ENCODE assay signal across 8 cellular contexts in the genomic region with DNA sequence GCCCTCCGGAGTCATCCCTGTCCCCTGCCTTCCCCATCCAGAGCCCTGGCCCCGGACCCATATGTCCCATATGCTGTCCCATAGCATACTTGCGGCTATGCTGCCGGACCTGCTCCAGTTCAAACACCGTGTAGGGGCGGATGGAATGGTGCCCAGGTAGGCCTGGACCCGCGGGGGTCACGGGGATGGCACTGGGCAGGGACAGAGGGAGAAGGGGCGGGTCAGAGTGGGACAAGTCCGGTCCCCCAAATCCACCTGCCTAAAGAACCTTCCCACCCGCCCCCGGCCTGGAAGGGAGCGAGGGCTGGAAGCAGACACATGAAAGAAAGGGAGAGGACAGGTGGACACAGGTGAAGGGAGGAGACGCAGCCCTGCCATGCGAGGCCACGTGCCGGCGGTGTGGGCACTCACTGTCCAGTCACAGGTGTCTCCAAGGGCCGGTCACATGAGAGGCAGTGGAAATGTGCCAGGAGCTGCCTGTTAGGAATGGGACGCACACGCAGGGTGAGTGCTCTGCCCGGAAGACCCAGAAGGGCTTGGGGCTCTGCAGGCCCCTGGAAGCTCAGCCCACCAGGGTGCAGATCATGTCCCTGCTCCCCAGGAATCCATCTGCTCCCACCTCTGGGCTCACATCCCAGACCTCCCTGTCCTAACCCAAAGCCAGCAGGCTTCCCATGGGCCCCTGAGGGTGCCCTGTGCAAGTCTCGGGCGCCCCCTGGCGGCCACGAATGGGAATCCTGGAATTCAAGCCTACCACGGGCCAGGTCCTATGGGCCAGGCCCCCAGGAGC. TPM values are rescaled to one million over a fixed set of nuclear protein-coding genes. Genes with fewer than 3 reads are reported as not detected.
DNase-seq lines count a peak whose midpoint lies in the region; ATAC-seq lines count a peak whose summit lies in the region.

No MANE protein-coding gene starts in this region.

- ATAC-seq in HG02885 (IDR thresholded peaks at IDR 0.05; ENCODE audit: poor library complexity, unreplicated experiment) (peak; percentile 66), left colon (peak; percentile 87), HG03280 (IDR thresholded peaks at IDR 0.05; ENCODE audit: unreplicated experiment) (no peak)

- DNase-seq in DMS 273 (lab: John Stamatoyannopoulos, UW; ENCODE audit: unreplicated experiment) = peak; percentile 94
- peak; percentile 78 to 93 for DNase-seq in NCI-H524 (lab: John Stamatoyannopoulos, UW)
- peak; percentile 80 for DNase-seq in activated CD4-positive, alpha-beta T cell treated with anti-CD3 and anti-CD28 coated beads for 1 hour
- DNase-seq in central memory CD4-positive, alpha-beta T cell = peak; percentile 77
- DNase-seq in left colon = peak; percentile 78 to 92
- DNase-seq in stimulated activated CD4-positive, alpha-beta T cell treated with anti-CD3 and anti-CD28 coated beads, Interleukin-2, amount 100 ng/mL, for 48 hours = peak; percentile 87 to 89

- intact Hi-C loops in left colon (cut with DNase I, micrococcal nuclease) = loop anchor here in 1 of 2 donors (5.0 to 10.0 kb wide), 2 partner anchors 97 to 154 kb away; no protein-coding TSS in a partner anchor

RNA-seq across cellular contexts. Expression of a gene that starts 14.0 kb away (rescaled TPM):
- total RNA-seq in left colon = 100 to 1,000 TPM in 1 of 2 donors, 10 to 100 TPM in 1; 75.6 to 113 TPM

RNA-seq across cellular contexts. Expression of a gene that starts 28.9 kb away (rescaled TPM):
- total RNA-seq in left colon = 1 to 10 TPM; 1.9 to 2.3 TPM

RNA-seq across cellular contexts. Expression of a gene that starts 38.9 kb away (rescaled TPM):
- 10 to 100 TPM; 23.6 to 89.3 TPM for total RNA-seq in left colon
